In genomic region chr12:6330999-6331714, GRCh38 we compare ENCODE assay signal across 17 cellular contexts. TPM values are rescaled to one million over a fixed set of nuclear protein-coding genes. Genes with fewer than 3 reads are reported as not detected.
DNase-seq lines count a peak whose midpoint lies in the region; ATAC-seq and TF ChIP-seq lines count a peak whose summit lies in the region.
"Had no signal": no experiment of that assay in that cellular context is flagged by ENCODE, and none has a peak within 500 bp of the region (broad histone marks: within the 10 kb centered on the region; RNA-seq: fewer than 3 reads in every experiment).

No MANE protein-coding gene starts in this region.

- H3K4me2 ChIP-seq in PC-3 (ENCODE audit: low read length), result no peak overlapping the region

- DNase-seq in left ventricle myocardium inferior (no peak), Right ventricle myocardium superior (no peak), anterior cingulate cortex (lab: John Stamatoyannopoulos, UW) (no peak), COR-L47 (lab: John Stamatoyannopoulos, UW) (no peak), PC-3 (no peak), NOMO-1 (lab: John Stamatoyannopoulos, UW; ENCODE audit: unreplicated experiment in 2 of 2) (no peak)
- no peak for DNase-seq in activated naive CD8-positive, alpha-beta T cell treated with anti-CD3 and anti-CD28 coated beads, Interleukin-2, amount 50 U/mL, for 24 hours
- peak in 1 of 10 donors; percentile 9 for DNase-seq in naive thymus-derived CD8-positive, alpha-beta T cell
- DNase-seq: activated gamma-delta T cell, dorsolateral prefrontal cortex, glutamatergic neuron, NCI-H1105, NCI-H524, WERI-Rb-1 had no signal

- ATAC-seq in Right ventricle myocardium superior (ENCODE audit: poor library complexity), result no peak
- no peak for ATAC-seq in activated naive CD8-positive, alpha-beta T cell treated with anti-CD3 and anti-CD28 coated beads, Interleukin-2, amount 50 U/mL, for 24 hours
- no peak for ATAC-seq in naive thymus-derived CD8-positive, alpha-beta T cell
- no peak for ATAC-seq in PC-3

- H3K9me3 Mint-ChIP-seq in activated naive CD8-positive, alpha-beta T cell treated with anti-CD3 and anti-CD28 coated beads, Interleukin-2, amount 50 U/mL, for 24 hours, result no peaks in the 10 kb centered on the region
- H3K9me3 Mint-ChIP-seq in naive thymus-derived CD8-positive, alpha-beta T cell, result no peaks in the 10 kb centered on the region

- peaks cover 5% of the 10 kb centered on the region for H3F3A ChIP-seq in PC-3 (ENCODE audit: low read length, unreplicated experiment)

- H3K9me3 ChIP-seq in left ventricle myocardium inferior (replicated peaks) (no peaks in the 10 kb centered on the region), PC-3 (ENCODE audit: low read length) (no peaks in the 10 kb centered on the region)

- no peak overlapping the region for H3K4me3 ChIP-seq in left ventricle myocardium inferior
- no peak overlapping the region for H3K4me3 ChIP-seq in PC-3 (ENCODE audit: low read length)
- H3K4me3 ChIP-seq: dorsolateral prefrontal cortex had no signal

- no peak overlapping the region for H3K4me3 Mint-ChIP-seq in activated naive CD8-positive, alpha-beta T cell treated with anti-CD3 and anti-CD28 coated beads, Interleukin-2, amount 50 U/mL, for 24 hours
- H3K4me3 Mint-ChIP-seq in naive thymus-derived CD8-positive, alpha-beta T cell, result peak overlapping the region in 7 of 10 donors; percentile 4 to 47 (median 29)

- no peak overlapping the region for H2AFZ ChIP-seq in PC-3 (ENCODE audit: low read length)
- H2AFZ ChIP-seq: parathyroid adenoma had no signal

- peaks cover 28% of the 10 kb centered on the region for H3K4me1 Mint-ChIP-seq in activated naive CD8-positive, alpha-beta T cell treated with anti-CD3 and anti-CD28 coated beads, Interleukin-2, amount 50 U/mL, for 24 hours
- H3K4me1 Mint-ChIP-seq in naive thymus-derived CD8-positive, alpha-beta T cell, result peaks cover 40 to 70% (median 62%) of the 10 kb centered on the region in 4 donors

- H3K9ac ChIP-seq in PC-3 (ENCODE audit: low read length), result no peak overlapping the region
- H3K9ac ChIP-seq: parathyroid adenoma had no signal

- CTCF ChIA-PET in PC-3 (lab: Charles Lee), result no interaction called here

- peaks cover 75% of the 10 kb centered on the region for H3K4me1 ChIP-seq in left ventricle myocardium inferior
- peaks cover 41% of the 10 kb centered on the region for H3K4me1 ChIP-seq in PC-3 (ENCODE audit: insufficient read depth, low read length)

- intact Hi-C loops in left ventricle myocardium inferior (cut with micrococcal nuclease) (loop anchor here (10.0 kb wide), 1 partner anchor 54 kb away; the partner anchor contains the start of gene LTBR), Right ventricle myocardium superior (cut with DNase I) (loop anchor here (5.0 kb wide), 1 partner anchor 131 kb away; no protein-coding TSS in a partner anchor), PC-3 (cut with micrococcal nuclease) (no loop called here)

- BruUV-seq in PC-3 (replicated peaks; lab: Mats Ljungman, UMichigan), result no TSS peak

- peaks cover 46% of the 10 kb centered on the region for H3K36me3 Mint-ChIP-seq in activated naive CD8-positive, alpha-beta T cell treated with anti-CD3 and anti-CD28 coated beads, Interleukin-2, amount 50 U/mL, for 24 hours (ENCODE audit: low read depth)
- peaks cover 0 to 75% (median 21%) of the 10 kb centered on the region in 3 donors for H3K36me3 Mint-ChIP-seq in naive thymus-derived CD8-positive, alpha-beta T cell

- H3K36me3 ChIP-seq in left ventricle myocardium inferior, result peaks cover 69% of the 10 kb centered on the region
- peaks cover 41% of the 10 kb centered on the region for H3K36me3 ChIP-seq in PC-3 (ENCODE audit: low read depth, low read length)

- H3K27ac ChIP-seq in left ventricle myocardium inferior (replicated peaks) (peak overlapping the region; percentile 39), PC-3 (ENCODE audit: low read length) (no peak overlapping the region)
- H3K27ac ChIP-seq: parathyroid adenoma, WERI-Rb-1 had no signal

- no peaks in the 10 kb centered on the region for H3K27me3 Mint-ChIP-seq in activated naive CD8-positive, alpha-beta T cell treated with anti-CD3 and anti-CD28 coated beads, Interleukin-2, amount 50 U/mL, for 24 hours
- H3K27me3 Mint-ChIP-seq in naive thymus-derived CD8-positive, alpha-beta T cell, result peaks cover 0 to 3% (median 0%) of the 10 kb centered on the region in 5 donors

- H3K27ac Mint-ChIP-seq in activated naive CD8-positive, alpha-beta T cell treated with anti-CD3 and anti-CD28 coated beads, Interleukin-2, amount 50 U/mL, for 24 hours, result peak overlapping the region; percentile 81
- H3K27ac Mint-ChIP-seq in naive thymus-derived CD8-positive, alpha-beta T cell, result peak overlapping the region in 9 of 10 donors; percentile 69 to 92 (median 88)

- H3K27me3 ChIP-seq in left ventricle myocardium inferior (ENCODE audit: low read depth) (no peaks in the 10 kb centered on the region), PC-3 (ENCODE audit: low read length) (no peaks in the 10 kb centered on the region)

- POLR2A ChIA-PET in naive thymus-derived CD8-positive, alpha-beta T cell (lab: Charles Lee), result interaction anchor here (1.6 to 17.3 kb wide), 5 partner anchors 10 to 138 kb away, joined by 4 to 358 read pairs (median 62); partner anchors contain the start of genes TNFRSF1A and VAMP1
- POLR2A ChIA-PET in PC-3 (lab: Charles Lee; ENCODE audit: unreplicated experiment), result no interaction called here

- TF ChIP-seq CTCF in left ventricle myocardium inferior (IDR thresholded peaks at IDR 0.05; ENCODE audit: borderline replicate concordance), result no peak
- no peak for TF ChIP-seq CTCF in PC-3 (conservative IDR thresholded peaks at IDR 0.05; ENCODE audit: low read depth, low read length)

- no peaks in the 10 kb centered on the region for H3K9me2 ChIP-seq in PC-3 (replicated peaks; ENCODE audit: low read length)

- peaks cover 30% of the 10 kb centered on the region for H3K79me2 ChIP-seq in PC-3 (ENCODE audit: low read length)

- H4K20me1 ChIP-seq in PC-3 (ENCODE audit: low read length), result no peaks in the 10 kb centered on the region

RNA-seq across cellular contexts. Expression of gene TNFRSF1A, which starts 10.7 kb away (rescaled TPM):
- total RNA-seq in left ventricle myocardium inferior (45.6 TPM), Right ventricle myocardium superior (47.9 TPM), PC-3 (2014; rRNA removed) (95.1 and 97.4 TPM in 2 replicates)
- 10 to 100 TPM; 91.7 to 97.6 TPM for total RNA-seq in naive thymus-derived CD8-positive, alpha-beta T cell
- polyA plus RNA-seq in naive thymus-derived CD8-positive, alpha-beta T cell, result 10 to 100 TPM; 19.5 to 43.7 (median 31.1) TPM

RNA-seq across cellular contexts. Expression of gene PLEKHG6, which starts 20.7 kb away (rescaled TPM):
- total RNA-seq in left ventricle myocardium inferior (0.08 TPM), Right ventricle myocardium superior (0.22 TPM), PC-3 (2014; rRNA removed) (18.0 and 18.4 TPM in 2 replicates)
- total RNA-seq in naive thymus-derived CD8-positive, alpha-beta T cell, result not detected
- under 1 TPM; 0.14 to 0.17 (median 0.15) TPM for polyA plus RNA-seq in naive thymus-derived CD8-positive, alpha-beta T cell
- total RNA-seq: temporal lobe had no signal
- polyA plus RNA-seq: BJ had no signal

RNA-seq across cellular contexts. Expression of gene SCNN1A, which starts 44.2 kb away (rescaled TPM):
- total RNA-seq in left ventricle myocardium inferior (0.22 TPM), Right ventricle myocardium superior (not detected), PC-3 (2014; rRNA removed) (2.3 and 2.9 TPM in 2 replicates)
- 1 to 10 TPM; 4.0 to 4.7 TPM for total RNA-seq in naive thymus-derived CD8-positive, alpha-beta T cell
- under 1 TPM; 0.06 to 0.65 (median 0.23) TPM for polyA plus RNA-seq in naive thymus-derived CD8-positive, alpha-beta T cell
- total RNA-seq: temporal lobe had no signal

RNA-seq across cellular contexts. Expression of gene LTBR, which starts 52.8 kb away (rescaled TPM):
- total RNA-seq in left ventricle myocardium inferior (23.5 TPM), Right ventricle myocardium superior (23.2 TPM), PC-3 (2014; rRNA removed) (160 and 163 TPM in 2 replicates)
- total RNA-seq in naive thymus-derived CD8-positive, alpha-beta T cell, result under 1 TPM; 0.91 to 0.93 TPM
- polyA plus RNA-seq in naive thymus-derived CD8-positive, alpha-beta T cell, result under 1 TPM in 1 of 3 donors, not detected in 2; 0.23 TPM

Comparison
In these comparisons a context has a peak if more than half of its experiments do, and no peak if none do; other contexts are left out.
1. RNA of gene PLEKHG6, which starts 20.7 kb away (total RNA-seq): 18.0 to 18.4 TPM in PC-3; 0.22 TPM in Right ventricle myocardium superior (single experiment), 0.08 TPM in left ventricle myocardium inferior (single experiment) and not detected in naive thymus-derived CD8-positive, alpha-beta T cell; every median in the first group is over 10 times any median in the second.